ENCODE assay signal across 8 cellular contexts in the genomic region with DNA sequence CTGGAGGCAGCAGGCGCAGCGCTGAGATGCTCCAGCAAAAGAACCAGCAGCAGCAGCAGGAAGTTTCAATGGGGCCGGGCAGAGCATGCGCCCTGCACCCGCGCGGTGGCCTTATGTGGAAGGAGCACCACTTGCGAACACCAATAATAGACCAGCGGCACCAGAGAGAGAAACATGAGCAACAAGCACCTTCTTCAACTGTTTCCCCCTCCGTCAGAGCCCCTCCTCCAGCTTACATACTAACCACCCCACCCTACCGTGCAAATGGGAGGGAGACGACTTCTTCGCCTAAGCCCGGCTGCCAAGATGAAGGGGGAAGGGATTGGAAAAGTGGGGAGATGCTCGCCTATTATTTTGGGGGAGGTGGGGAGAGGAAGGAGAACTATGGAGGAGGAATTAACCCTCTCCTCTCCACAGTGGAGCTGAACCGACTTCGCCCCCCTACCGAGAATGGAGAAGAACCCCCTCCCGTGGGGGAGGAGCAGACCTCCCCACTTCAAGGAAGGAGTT. TPM values are rescaled to one million over a fixed set of nuclear protein-coding genes. Genes with fewer than 3 reads are reported as not detected.
DNase-seq lines count a peak whose midpoint lies in the region; ATAC-seq and TF ChIP-seq lines count a peak whose summit lies in the region.

No MANE protein-coding gene starts in this region.

- H3K27ac ChIP-seq in right atrium auricular region (peak overlapping the region; percentile 90 to 99), prostate gland (peak overlapping the region; percentile 96 to 97)

- TF ChIP-seq POLR2A in GM15510 (IDR thresholded peaks at IDR 0.05; ENCODE audit: borderline replicate concordance, extremely low read depth, insufficient read length) (peak; percentile 57), prostate gland (IDR thresholded peaks at IDR 0.05) (peak; percentile 80)

- TF ChIP-seq CTCF in right atrium auricular region (IDR thresholded peaks at IDR 0.05) (no peak), prostate gland (IDR thresholded peaks at IDR 0.05) (peak in 2 of 4 experiments; percentile 37 to 50)

- under 1% methylated on average over 19 of the region's 19 CpGs for WGBS in prostate gland

- no peaks in the 10 kb centered on the region for H3K27me3 ChIP-seq in right atrium auricular region
- H3K27me3 ChIP-seq in prostate gland (replicated peaks; ENCODE audit: insufficient read depth), result no peaks in the 10 kb centered on the region

- intact Hi-C loops in prostate gland (cut with DNase I), result no loop called here

- ATAC-seq in HG02938 (IDR thresholded peaks at IDR 0.05; ENCODE audit: unreplicated experiment), result peak; percentile 52

- H3K36me3 ChIP-seq in right atrium auricular region (no peaks in the 10 kb centered on the region), prostate gland (no peaks in the 10 kb centered on the region)

- H3K4me3 ChIP-seq in right atrium auricular region, result peak overlapping the region; percentile 70 to 100
- H3K4me3 ChIP-seq in prostate gland, result peak overlapping the region; percentile 95 to 99

- H3K9me3 ChIP-seq in right atrium auricular region, result peaks cover 0 to 4% of the 10 kb centered on the region in 2 donors
- no peaks in the 10 kb centered on the region for H3K9me3 ChIP-seq in prostate gland

- H3K4me1 ChIP-seq in right atrium auricular region (peaks cover 0 to 51% of the 10 kb centered on the region in 2 donors), prostate gland (replicated peaks) (peaks cover 5% of the 10 kb centered on the region)

- DNase-seq in NCI-H1694 (lab: John Stamatoyannopoulos, UW) (peak; percentile 64), T-helper 1 cell (peak; percentile 65 to 85 (median 78)), amygdala (lab: John Stamatoyannopoulos, UW) (peak; percentile 13 to 93 (median 77)), right atrium auricular region (ENCODE audit: low spot score) (peak; percentile 90), prostate gland (ENCODE audit: low spot score) (peak; percentile 89), ureter (ENCODE audit: low spot score) (peak; percentile 89)

RNA-seq across cellular contexts. Expression of gene RSF1, which starts 1.1 kb away (rescaled TPM):
- total RNA-seq in right atrium auricular region (10 to 100 TPM; 37.8 to 49.9 TPM), prostate gland (10 to 100 TPM; 25.5 to 46.2 TPM), ureter (70.3 TPM)

RNA-seq across cellular contexts. Expression of gene AAMDC, which starts 1.5 kb away (rescaled TPM):
- total RNA-seq in right atrium auricular region (100 to 1,000 TPM; 103 to 113 TPM), prostate gland (10 to 100 TPM; 27.0 to 27.5 TPM), ureter (20.4 TPM)

Comparison
In these comparisons a context has a peak if more than half of its experiments do, and no peak if none do; other contexts are left out.
1. Peak in every context shown above with its lines: DNase-seq, ATAC-seq, H3K4me3 ChIP-seq and H3K27ac ChIP-seq.